10 cellular contexts compared by ENCODE assay signal in genomic region chr22:26589367-26589844, GRCh38. TPM values are rescaled to one million over a fixed set of nuclear protein-coding genes. Genes with fewer than 3 reads are reported as not detected.
DNase-seq lines count a peak whose midpoint lies in the region; ATAC-seq, FAIRE-seq and TF ChIP-seq lines count a peak whose summit lies in the region.
"Had no signal": no experiment of that assay in that cellular context is flagged by ENCODE, and none has a peak within 500 bp of the region (broad histone marks: within the 10 kb centered on the region; RNA-seq: fewer than 3 reads in every experiment).

No MANE protein-coding gene starts in this region.

- FAIRE-seq in bronchial epithelial cell (lab: Jason Lieb, UNC) (no peak), frontal cortex (lab: Jason Lieb, UNC) (no peak)
- FAIRE-seq: TTC549 had no signal

- DNase-seq in T follicular helper cell (ENCODE audit: low read depth) (peak; percentile 8), bronchial epithelial cell (ENCODE audit: low read depth) (no peak), left colon (peak; percentile 57), OCI-M2 (lab: John Stamatoyannopoulos, UW; ENCODE audit: unreplicated experiment) (no peak), frontal cortex (ENCODE audit: low spot score in 2 of 2) (no peak)
- peak; percentile 37 for DNase-seq in stimulated activated CD4-positive, alpha-beta T cell treated with anti-CD3 and anti-CD28 coated beads, Interleukin-4, amount 100 ng/mL, for 24 hours

- no peak for TF ChIP-seq CTCF in bronchial epithelial cell (IDR thresholded peaks at IDR 0.05; ENCODE audit: insufficient read depth, low read length, severe bottlenecking)

- peak; percentile 21 for ATAC-seq in HG02870 (IDR thresholded peaks at IDR 0.05; ENCODE audit: unreplicated experiment)
- peak; percentile 59 for ATAC-seq in left colon

- peak overlapping the region; percentile 80 for H3K4me3 ChIP-seq in GM08714 (ENCODE audit: low read length)
- peak overlapping the region; percentile 85 for H3K4me3 ChIP-seq in bronchial epithelial cell (ENCODE audit: low read depth, low read length)

- no peaks in the 10 kb centered on the region for H3K36me3 ChIP-seq in bronchial epithelial cell (ENCODE audit: control insufficient read depth, insufficient read depth, low read length)

- H3K27me3 ChIP-seq in bronchial epithelial cell (ENCODE audit: control insufficient read depth, insufficient read depth, low read length), result no peaks in the 10 kb centered on the region

- intact Hi-C loops in left colon (cut with DNase I, micrococcal nuclease), result no loop called here

RNA-seq across cellular contexts. Expression of gene TPST2, which starts 0.5 kb away (rescaled TPM):
- 18.4 and 24.1 TPM in 2 replicates for total RNA-seq in bronchial epithelial cell
- total RNA-seq in left colon, result 10 to 100 TPM; 15.5 to 15.7 TPM
- total RNA-seq in frontal cortex, result 6.1 TPM

RNA-seq across cellular contexts. Expression of gene CRYBB1, which starts 28.4 kb away (rescaled TPM):
- total RNA-seq in bronchial epithelial cell (not detected in 2 replicates), left colon (under 1 TPM in 1 of 2 donors, not detected in 1; 0.36 TPM), frontal cortex (2.0 TPM)

RNA-seq across cellular contexts. Expression of gene CRYBA4, which starts 32.4 kb away (rescaled TPM):
- total RNA-seq in bronchial epithelial cell, result not detected in 2 replicates
- not detected for total RNA-seq in left colon
- not detected for total RNA-seq in frontal cortex
- total RNA-seq: temporal lobe had no signal

Comparison
In these comparisons a context has a peak if more than half of its experiments do, and no peak if none do; other contexts are left out.
1. DNase-seq: peak in T follicular helper cell (single experiment), left colon (2 of 2) and stimulated activated CD4-positive, alpha-beta T cell treated with anti-CD3 and anti-CD28 coated beads, Interleukin-4, amount 100 ng/mL, for 24 hours (single experiment); none in bronchial epithelial cell (single experiment), OCI-M2 (single experiment) and frontal cortex (0 of 2).